Comparison of ENCODE assay signal across 8 cellular contexts in genomic region chr20:61886721-61887658, GRCh38.
DNase-seq lines count a peak whose midpoint lies in the region; ATAC-seq and TF ChIP-seq lines count a peak whose summit lies in the region.

No MANE protein-coding gene starts in this region.

- DNase-seq in DMS 273 (lab: John Stamatoyannopoulos, UW; ENCODE audit: unreplicated experiment) (peak; percentile 70), HFF-Myc (ENCODE audit: extremely low read depth, low read depth) (no peak), RPMI7951 (ENCODE audit: low read depth) (peak; percentile 37), cardiac fibroblast (ENCODE audit: low read depth in 2 of 2) (peak; percentile 29 to 46), lower lobe of right lung (peak; percentile 47), stomach (no peak), GF-D8 (lab: John Stamatoyannopoulos, UW) (no peak)

- 48 to 55% (median 51%) methylated on average over 19 to 22 of the region's 22 CpGs for WGBS in stomach, 5 donors

- H3K4me1 ChIP-seq in lower lobe of right lung (no peaks in the 10 kb centered on the region), stomach (no peaks in the 10 kb centered on the region)

- peak in 1 of 2 donors; percentile 47 for ATAC-seq in lower lobe of right lung
- ATAC-seq in HG03025 (IDR thresholded peaks at IDR 0.05; ENCODE audit: low FRiP score, unreplicated experiment) = no peak

- H3K4me3 ChIP-seq in HFF-Myc (replicated peaks; ENCODE audit: low read depth, low read length) (no peak overlapping the region), cardiac fibroblast (replicated peaks in 1 of 2; ENCODE audit: low read depth in 2 of 2, low read length in 2 of 2) (no peak overlapping the region), lower lobe of right lung (no peak overlapping the region), stomach (no peak overlapping the region)

- H3K27me3 ChIP-seq in lower lobe of right lung (ENCODE audit: low read depth) = peaks cover 29% of the 10 kb centered on the region
- H3K27me3 ChIP-seq in stomach = peaks cover 0 to 72% (median 19%) of the 10 kb centered on the region in 3 donors

- H3K36me3 ChIP-seq in lower lobe of right lung (no peaks in the 10 kb centered on the region), stomach (no peaks in the 10 kb centered on the region)

- TF ChIP-seq POLR2A in stomach (IDR thresholded peaks at IDR 0.05) = no peak

- TF ChIP-seq EP300 in stomach (IDR thresholded peaks at IDR 0.05) = no peak

- intact Hi-C loops in lower lobe of right lung (cut with DNase I) = no loop called here
- intact Hi-C loops in stomach (cut with DNase I; ENCODE audit: low total_unique reads) = no loop called here

- TF ChIP-seq CTCF in HFF-Myc (IDR thresholded peaks at IDR 0.05; ENCODE audit: low read depth, low read length, missing control alignments) (peak; percentile 82), cardiac fibroblast (IDR thresholded peaks at IDR 0.05; ENCODE audit: low read depth, low read length) (peak; percentile 79), lower lobe of right lung (IDR thresholded peaks at IDR 0.05) (peak; percentile 57), stomach (IDR thresholded peaks at IDR 0.05) (peak in 5 of 7 experiments; percentile 25 to 51 (median 38))

- H3K27ac ChIP-seq in lower lobe of right lung = no peak overlapping the region
- no peak overlapping the region for H3K27ac ChIP-seq in stomach

- H3K9me3 ChIP-seq in lower lobe of right lung (no peaks in the 10 kb centered on the region), stomach (peaks cover 0 to 4% (median under 1%) of the 10 kb centered on the region in 4 donors)

Comparison
In these comparisons a context has a peak if more than half of its experiments do, and no peak if none do; other contexts are left out.
1. DNase-seq: peak in DMS 273 (single experiment), RPMI7951 (single experiment), cardiac fibroblast (2 of 2) and lower lobe of right lung (single experiment); none in HFF-Myc (single experiment), stomach (single experiment) and GF-D8 (single experiment).
2. Peak in every context shown above with its lines, with median percentiles within 50 percentile points of each other: CTCF ChIP-seq.